8 cellular contexts compared by ENCODE assay signal in genomic region chr20:40991181-40991889, GRCh38. TPM values are rescaled to one million over a fixed set of nuclear protein-coding genes. Genes with fewer than 3 reads are reported as not detected.
DNase-seq lines count a peak whose midpoint lies in the region; ATAC-seq, FAIRE-seq and TF ChIP-seq lines count a peak whose summit lies in the region.

No MANE protein-coding gene starts in this region.

- H3K4me3 Mint-ChIP-seq in T-helper 1 cell treated with Interleukin-12 subunit alpha and Interleukin-12 subunit beta and Interleukin-4 antibody, amounts not matched to agents 30 μg/mL and 1 μg/mL, for 36 hours: peak overlapping the region; percentile 25

- BruUV-seq in HepG2 (replicated peaks; lab: Mats Ljungman, UMichigan): no TSS peak

- in situ Hi-C loops in HepG2 (cut with HindIII; ENCODE audit: extremely low pct_ligation_motif_present, low pct_unique_long_range_greater_than_20kb): no loop called here

- no peaks in the 10 kb centered on the region for H3K9me3 Mint-ChIP-seq in T-helper 1 cell treated with Interleukin-12 subunit alpha and Interleukin-12 subunit beta and Interleukin-4 antibody, amounts not matched to agents 30 μg/mL and 1 μg/mL, for 36 hours

- TF ChIP-seq POLR2A in HepG2 (IDR thresholded peaks at IDR 0.05; ENCODE audit: insufficient read depth in 1 of 2, low read depth in 2 of 2, low read length in 2 of 2): no peak

- H3K4me3 ChIP-seq in HepG2 (replicated peaks in 1 of 3; ENCODE audit: insufficient read depth in 1 of 3, low read depth in 2 of 3, low read length in 3 of 3): no peak overlapping the region
- no peak overlapping the region for H3K4me3 ChIP-seq in effector memory CD4-positive, alpha-beta T cell (ENCODE audit: insufficient read depth, low read depth, low read length, poor library complexity, severe bottlenecking)

- peak overlapping the region; percentile 67; the same call in 1 of the 2 replicates for H3K4me2 ChIP-seq in HepG2 (ENCODE audit: low read depth, low read length)

- 51% methylated on average over 2 of the region's 2 CpGs for WGBS in HepG2 (ENCODE audit: low lambda C conversion rate)

- no peaks in the 10 kb centered on the region for H3K9me3 ChIP-seq in HepG2 (ENCODE audit: low read length)
- H3K9me3 ChIP-seq in effector memory CD4-positive, alpha-beta T cell (ENCODE audit: control insufficient read depth, low read length): no peaks in the 10 kb centered on the region

- no peak overlapping the region for H3K27ac ChIP-seq in HepG2 (ENCODE audit: extremely low read length, insufficient read depth, low read length)
- H3K27ac ChIP-seq in effector memory CD4-positive, alpha-beta T cell (ENCODE audit: insufficient read depth, low read length, poor library complexity, severe bottlenecking): no peak overlapping the region

- H3K9ac ChIP-seq in HepG2 (ENCODE audit: insufficient read depth, low read depth, low read length): no peak overlapping the region

- POLR2A ChIA-PET in HepG2 (lab: Yijun Ruan, JAX): interaction anchor here (1.0 to 2.2 kb wide), 11 partner anchors 15 to 104 kb away, joined by 3 to 13 read pairs (median 3); partner anchors contain the start of gene TOP1

- CTCF ChIA-PET in HepG2 (lab: Yijun Ruan, JAX; ENCODE audit: low intra/inter-chr PET ratio, low total read pairs): interaction anchor here (1.2 to 2.5 kb wide), 6 partner anchors 22 to 110 kb away, joined by 3 to 34 read pairs (median 6); no protein-coding TSS in a partner anchor

- no peaks in the 10 kb centered on the region for H3K27me3 Mint-ChIP-seq in T-helper 1 cell treated with Interleukin-12 subunit alpha and Interleukin-12 subunit beta and Interleukin-4 antibody, amounts not matched to agents 30 μg/mL and 1 μg/mL, for 36 hours (ENCODE audit: low read depth)

- TF ChIP-seq CTCF in HepG2 (CRISPR knock-in tag; IDR thresholded peaks at IDR 0.05): no peak

- H3K79me2 ChIP-seq in HepG2 (ENCODE audit: insufficient read depth, low read length): no peaks in the 10 kb centered on the region

- H3K4me1 ChIP-seq in HepG2 (ENCODE audit: insufficient read depth, low read length): peaks cover 20% of the 10 kb centered on the region
- peaks cover 21% of the 10 kb centered on the region for H3K4me1 ChIP-seq in effector memory CD4-positive, alpha-beta T cell (ENCODE audit: control insufficient read depth, insufficient read depth, low read length, poor library complexity, severe bottlenecking)

- DNase-seq in GF-D8 (lab: John Stamatoyannopoulos, UW) (peak; percentile 88), HepG2 (ENCODE audit: low spot score) (no peak), AG08396 (ENCODE audit: low spot score) (no peak), SHP77 treated with DMSO at 0.1 percent for 48 hours (lab: John Stamatoyannopoulos, UW) (no peak)
- no peak for DNase-seq in effector memory CD4-positive, alpha-beta T cell

- peaks cover 36% of the 10 kb centered on the region for H3K4me1 Mint-ChIP-seq in T-helper 1 cell treated with Interleukin-12 subunit alpha and Interleukin-12 subunit beta and Interleukin-4 antibody, amounts not matched to agents 30 μg/mL and 1 μg/mL, for 36 hours (ENCODE audit: low read depth)

- TF ChIP-seq EP300 in HepG2 (IDR thresholded peaks at IDR 0.05; ENCODE audit: low read depth in 2 of 2, low read length in 2 of 2) (no peak), HepG2 (CRISPR knock-in tag; IDR thresholded peaks at IDR 0.05; ENCODE audit: borderline replicate concordance) (no peak)

- H3K36me3 ChIP-seq in HepG2 (replicated peaks in 1 of 2; ENCODE audit: control insufficient read depth in 1 of 2, insufficient read depth in 2 of 2, low read length in 2 of 2): no peaks in the 10 kb centered on the region
- no peaks in the 10 kb centered on the region for H3K36me3 ChIP-seq in effector memory CD4-positive, alpha-beta T cell (ENCODE audit: control insufficient read depth, insufficient read depth, low read length)

- ATAC-seq in GM19372 (IDR thresholded peaks at IDR 0.05; ENCODE audit: low read depth, unreplicated experiment): peak; percentile 92
- peak; percentile 93 for ATAC-seq in HG03175 (IDR thresholded peaks at IDR 0.05; ENCODE audit: unreplicated experiment)
- ATAC-seq in HepG2: no peak

- FAIRE-seq in HepG2 (lab: Jason Lieb, UNC): no peak

- H3K27ac Mint-ChIP-seq in T-helper 1 cell treated with Interleukin-12 subunit alpha and Interleukin-12 subunit beta and Interleukin-4 antibody, amounts not matched to agents 30 μg/mL and 1 μg/mL, for 36 hours: peak overlapping the region; percentile 78

- no peak overlapping the region for H2AFZ ChIP-seq in HepG2 (ENCODE audit: low read length)

- H3K27me3 ChIP-seq in HepG2 (ENCODE audit: control insufficient read depth in 1 of 2, insufficient read depth in 2 of 2, low read length in 2 of 2): no peaks in the 10 kb centered on the region
- no peaks in the 10 kb centered on the region for H3K27me3 ChIP-seq in effector memory CD4-positive, alpha-beta T cell (replicated peaks; ENCODE audit: control insufficient read depth, insufficient read depth, low read length, poor library complexity, severe bottlenecking)

- no peaks in the 10 kb centered on the region for H4K20me1 ChIP-seq in HepG2 (ENCODE audit: insufficient read depth, low read length)

- intact Hi-C loops in HepG2 (cut with micrococcal nuclease; ENCODE audit: unreplicated experiment): loop anchor here (2.0 kb wide), 1 partner anchor 23 kb away; no protein-coding TSS in a partner anchor

- peaks cover 3% of the 10 kb centered on the region for H3K36me3 Mint-ChIP-seq in T-helper 1 cell treated with Interleukin-12 subunit alpha and Interleukin-12 subunit beta and Interleukin-4 antibody, amounts not matched to agents 30 μg/mL and 1 μg/mL, for 36 hours (ENCODE audit: low read depth)

- TF ChIP-seq RAD21 in HepG2 (CRISPR knock-in tag; IDR thresholded peaks at IDR 0.05): no peak

TF ChIP-seq in HepG2, 621 proteins besides CTCF, POLR2A, EP300 and RAD21 (continues in another document):
- TF ChIP-seq ZFP90 (CRISPR knock-in tag; IDR thresholded peaks at IDR 0.05; ENCODE audit: borderline replicate concordance) (0 out of 2 replicates have a peak, but pooled peaks have one; percentile 4), GPN1 (CRISPR knock-in tag; IDR thresholded peaks at IDR 0.05; ENCODE audit: borderline replicate concordance) (no peak), ZNF609 (CRISPR knock-in tag; IDR thresholded peaks at IDR 0.05; ENCODE audit: borderline replicate concordance) (no peak), TRIM24 (CRISPR knock-in tag; IDR thresholded peaks at IDR 0.05) (no peak)

RNA-seq across cellular contexts. Expression of gene TOP1, which starts 37.3 kb away (rescaled TPM):
- total RNA-seq in HepG2 (2016; rRNA removed; fragmentation: Illumina TruSeq; extraction: Trizol): 19.4 and 75.3 TPM in 2 replicates
- 17.3 and 19.8 TPM in 2 replicates for total RNA-seq in HepG2 (2016; cell fraction: cytosol; rRNA removed; fragmentation: Illumina TruSeq; extraction: Trizol; ENCODE audit: low read depth)
- 17.0 and 75.6 TPM in 2 replicates for total RNA-seq in HepG2 (2016; cell fraction: insoluble cytoplasmic fraction; rRNA removed; fragmentation: Illumina TruSeq; extraction: Trizol)
- total RNA-seq in HepG2 (2016; cell fraction: membrane; rRNA removed; fragmentation: Illumina TruSeq; extraction: Trizol): 20.3 and 21.0 TPM in 2 replicates
- 45.7 and 48.4 TPM in 2 replicates for total RNA-seq in HepG2 (2016; cell fraction: nucleus; rRNA removed; fragmentation: Illumina TruSeq; extraction: Trizol)
- 9.9 and 10.2 TPM in 2 replicates for polyA plus RNA-seq in HepG2 (2011; rRNA removed)
- polyA plus RNA-seq in HepG2 (2011; cell fraction: cytosol; rRNA removed): 5.5 and 9.3 TPM in 2 replicates
- polyA plus RNA-seq in HepG2 (2011; cell fraction: nucleus; rRNA removed): 10.9 and 11.3 TPM in 2 replicates
- polyA plus RNA-seq in HepG2 (2012): 51.4 and 67.5 TPM in 2 replicates
- polyA plus RNA-seq in HepG2 (2016; cell fraction: cytosol; fragmentation: Illumina TruSeq; extraction: Trizol; ENCODE audit: low read depth): 2.6 and 3.5 TPM in 2 replicates
- polyA plus RNA-seq in HepG2 (2016; cell fraction: insoluble cytoplasmic fraction; fragmentation: Illumina TruSeq; extraction: Trizol; ENCODE audit: low read depth): 131 and 136 TPM in 2 replicates
- polyA plus RNA-seq in HepG2 (2016; cell fraction: membrane; fragmentation: Illumina TruSeq; extraction: Trizol; ENCODE audit: low read depth): 9.6 and 10.8 TPM in 2 replicates
- 89.8 and 94.4 TPM in 2 replicates for polyA plus RNA-seq in HepG2 (2016; cell fraction: nucleus; fragmentation: Illumina TruSeq; extraction: Trizol; ENCODE audit: insufficient read depth, low read depth)
- polyA minus RNA-seq in HepG2 (2011; rRNA and poly(A)+ RNA removed; ENCODE audit: low replicate concordance): 7.0 and 9.4 TPM in 2 replicates
- 25.1 and 28.4 TPM in 2 replicates for polyA minus RNA-seq in HepG2 (2011; cell fraction: cytosol; rRNA and poly(A)+ RNA removed)
- 21.5 and 22.1 TPM in 2 replicates for polyA minus RNA-seq in HepG2 (2011; cell fraction: nucleus; rRNA and poly(A)+ RNA removed)
